25 cellular contexts compared by ENCODE assay signal in the genomic region with DNA sequence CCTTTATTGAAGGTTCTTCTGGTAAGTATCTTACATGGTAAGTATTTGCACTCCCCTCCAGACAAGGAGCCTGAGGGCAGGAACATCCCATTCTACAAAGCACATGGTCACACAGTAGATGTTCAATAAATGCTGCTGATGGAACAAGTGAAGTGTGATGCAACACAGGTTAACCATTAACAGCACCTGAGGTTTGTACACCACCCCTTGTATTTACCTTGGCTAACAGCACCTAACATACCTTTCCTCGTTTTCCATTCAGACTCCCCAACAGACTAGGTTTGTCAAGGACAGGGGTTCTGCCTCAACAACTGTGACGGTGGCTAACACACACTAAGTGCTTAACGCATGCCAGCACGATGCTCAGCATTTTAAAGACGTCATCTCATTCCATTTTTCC.
DNase-seq lines count a peak whose midpoint lies in the region; ATAC-seq, FAIRE-seq and TF ChIP-seq lines count a peak whose summit lies in the region.
"Had no signal": no experiment of that assay in that cellular context is flagged by ENCODE, and none has a peak within 500 bp of the region (broad histone marks: within the 10 kb centered on the region; RNA-seq: fewer than 3 reads in every experiment).

No MANE protein-coding gene starts in this region.

- POLR2A ChIA-PET in activated CD8-positive, alpha-beta T cell treated with anti-CD3 and anti-CD28 coated beads, Interleukin-2, amount 10 ng/mL, durations not matched to agents 7 days and 5 days (lab: Charles Lee) = no interaction called here

- H3K4me3 Mint-ChIP-seq in activated CD8-positive, alpha-beta T cell treated with anti-CD3 and anti-CD28 coated beads, Interleukin-2, amount 10 ng/mL, durations not matched to agents 7 days and 5 days = no peak overlapping the region
- H3K4me3 Mint-ChIP-seq: activated CD4-positive, alpha-beta T cell treated with anti-CD3 and anti-CD28 coated beads for 36 hours; activated naive CD8-positive, alpha-beta T cell treated with anti-CD3 and anti-CD28 coated beads, Interleukin-2, amount 10 ng/mL, durations not matched to agents 7 days and 5 days; brain had no signal

- ATAC-seq in left colon = peak; percentile 95
- ATAC-seq in HG03571 (IDR thresholded peaks at IDR 0.05; ENCODE audit: unreplicated experiment) = no peak
- no peak for ATAC-seq in activated CD8-positive, alpha-beta T cell treated with anti-CD3 and anti-CD28 coated beads, Interleukin-2, amount 10 ng/mL, durations not matched to agents 7 days and 5 days
- ATAC-seq: activated CD4-positive, alpha-beta T cell treated with anti-CD3 and anti-CD28 coated beads for 36 hours; stimulated activated naive CD8-positive, alpha-beta T cell treated with anti-CD3 and anti-CD28 coated beads, Interleukin-15, Interleukin-2, amounts not matched to agents 100 U/mL and 50 U/mL, for 24 hours had no signal

- CTCF ChIA-PET in activated CD8-positive, alpha-beta T cell treated with anti-CD3 and anti-CD28 coated beads, Interleukin-2, amount 10 ng/mL, durations not matched to agents 7 days and 5 days (lab: Charles Lee) = interaction anchor here (1.2 kb wide), 1 partner anchor 86 kb away, joined by 4 read pairs; no protein-coding TSS in a partner anchor

- no peak for TF ChIP-seq POLR2A in testis (IDR thresholded peaks at IDR 0.05)

- H3K36me3 Mint-ChIP-seq in activated CD8-positive, alpha-beta T cell treated with anti-CD3 and anti-CD28 coated beads, Interleukin-2, amount 10 ng/mL, durations not matched to agents 7 days and 5 days (ENCODE audit: low read depth) = no peaks in the 10 kb centered on the region
- H3K36me3 Mint-ChIP-seq: brain had no signal

- H3K27me3 ChIP-seq in small intestine (ENCODE audit: control insufficient read depth in 2 of 2, insufficient read depth in 2 of 2, low read length in 2 of 2) (no peaks in the 10 kb centered on the region), testis (no peaks in the 10 kb centered on the region)
- H3K27me3 ChIP-seq: BE2C, neutrophil, SJCRH30 had no signal

- intact Hi-C loops in left colon (cut with DNase I, micrococcal nuclease) (no loop called here), testis (cut with DNase I; ENCODE audit: low total_unique reads) (no loop called here)

- TF ChIP-seq CTCF in testis (IDR thresholded peaks at IDR 0.05) = no peak

- no peaks in the 10 kb centered on the region for H3K27me3 Mint-ChIP-seq in activated CD8-positive, alpha-beta T cell treated with anti-CD3 and anti-CD28 coated beads, Interleukin-2, amount 10 ng/mL, durations not matched to agents 7 days and 5 days (ENCODE audit: low read depth)
- H3K27me3 Mint-ChIP-seq: activated CD4-positive, alpha-beta T cell treated with anti-CD3 and anti-CD28 coated beads for 36 hours; activated naive CD8-positive, alpha-beta T cell treated with anti-CD3 and anti-CD28 coated beads, Interleukin-2, amount 10 ng/mL, durations not matched to agents 7 days and 5 days; brain had no signal

- no peaks in the 10 kb centered on the region for H3K9me3 Mint-ChIP-seq in activated CD8-positive, alpha-beta T cell treated with anti-CD3 and anti-CD28 coated beads, Interleukin-2, amount 10 ng/mL, durations not matched to agents 7 days and 5 days (ENCODE audit: insufficient read depth)
- H3K9me3 Mint-ChIP-seq: activated naive CD8-positive, alpha-beta T cell treated with anti-CD3 and anti-CD28 coated beads, Interleukin-2, amount 10 ng/mL, durations not matched to agents 7 days and 5 days; brain had no signal

- no peaks in the 10 kb centered on the region for H3K9me3 ChIP-seq in small intestine (ENCODE audit: control insufficient read depth, low read depth)
- H3K9me3 ChIP-seq in testis = no peaks in the 10 kb centered on the region
- H3K9me3 ChIP-seq: BE2C, neutrophil, prostate gland, SJCRH30 had no signal

- peak overlapping the region; percentile 4 for H3K27ac ChIP-seq in angular gyrus (ENCODE audit: low read depth, low read length)
- H3K27ac ChIP-seq in small intestine (ENCODE audit: low read depth in 1 of 2, low read length in 1 of 2) = no peak overlapping the region
- no peak overlapping the region for H3K27ac ChIP-seq in testis
- H3K27ac ChIP-seq: neutrophil, prostate gland, SJCRH30 had no signal

- peak; percentile 81 for DNase-seq in DMS53 (lab: John Stamatoyannopoulos, UW)
- DNase-seq in left colon = no peak
- DNase-seq in small intestine = peak; percentile 68
- no peak for DNase-seq in testis
- no peak for DNase-seq in activated CD4-positive, alpha-beta T cell treated with anti-CD3 and anti-CD28 coated beads for 1 hour
- no peak for DNase-seq in activated CD8-positive, alpha-beta T cell treated with anti-CD3 and anti-CD28 coated beads, Interleukin-2, amount 10 ng/mL, durations not matched to agents 7 days and 5 days
- DNase-seq: activated CD4-positive, alpha-beta T cell treated with anti-CD3 and anti-CD28 coated beads for 36 hours; activated CD8-positive, alpha-beta memory T cell treated with anti-CD3 and anti-CD28 coated beads for 24 hours; activated gamma-delta T cell; activated naive CD8-positive, alpha-beta T cell treated with anti-CD3 and anti-CD28 coated beads, Interleukin-2, amount 10 ng/mL, durations not matched to agents 7 days and 5 days; BE2C; DMS79 treated with DMSO at 0.1 percent for 48 hours; GF-D8; mesenchymal stem cell; NCI-H1417 treated with DMSO at 0.1 percent for 48 hours; NCI-H2081; NCI-H748 treated with DMSO at 0.1 percent for 48 hours; SJCRH30; stimulated activated naive CD8-positive, alpha-beta T cell treated with anti-CD3 and anti-CD28 coated beads, Interleukin-15, Interleukin-2, amounts not matched to agents 100 U/mL and 50 U/mL, for 24 hours had no signal

- no peak for FAIRE-seq in small intestine (lab: Jason Lieb, UNC)
- FAIRE-seq: H54 had no signal

- 40 to 75% (median 51%) methylated on average over 5 of the region's 5 CpGs for WGBS in small intestine, 3 donors
- WGBS in testis, 2 donors = 94 to 97% methylated on average over 5 of the region's 5 CpGs

- H3K4me3 ChIP-seq in small intestine (ENCODE audit: low read depth in 1 of 2, low read length in 2 of 2) = no peak overlapping the region
- H3K4me3 ChIP-seq in testis = no peak overlapping the region
- H3K4me3 ChIP-seq: prostate gland, SJCRH30 had no signal

- H3K27ac Mint-ChIP-seq in activated CD8-positive, alpha-beta T cell treated with anti-CD3 and anti-CD28 coated beads, Interleukin-2, amount 10 ng/mL, durations not matched to agents 7 days and 5 days = no peak overlapping the region
- H3K27ac Mint-ChIP-seq: activated CD4-positive, alpha-beta T cell treated with anti-CD3 and anti-CD28 coated beads for 36 hours; activated naive CD8-positive, alpha-beta T cell treated with anti-CD3 and anti-CD28 coated beads, Interleukin-2, amount 10 ng/mL, durations not matched to agents 7 days and 5 days; brain had no signal

- H3K36me3 ChIP-seq in small intestine (ENCODE audit: control insufficient read depth in 2 of 2, insufficient read depth in 2 of 2, low read length in 2 of 2) (no peaks in the 10 kb centered on the region), testis (ENCODE audit: low read depth, missing control alignments) (no peaks in the 10 kb centered on the region)
- H3K36me3 ChIP-seq: BE2C, neutrophil, prostate gland had no signal

- H3K4me1 Mint-ChIP-seq in activated CD8-positive, alpha-beta T cell treated with anti-CD3 and anti-CD28 coated beads, Interleukin-2, amount 10 ng/mL, durations not matched to agents 7 days and 5 days (ENCODE audit: low read depth) = no peaks in the 10 kb centered on the region
- H3K4me1 Mint-ChIP-seq: activated naive CD8-positive, alpha-beta T cell treated with anti-CD3 and anti-CD28 coated beads, Interleukin-2, amount 10 ng/mL, durations not matched to agents 7 days and 5 days had no signal

- peaks cover 0 to 2% of the 10 kb centered on the region in 2 donors for H3K4me1 ChIP-seq in small intestine (ENCODE audit: control insufficient read depth in 2 of 2, insufficient read depth in 1 of 2, low read depth in 1 of 2, low read length in 1 of 2)
- no peaks in the 10 kb centered on the region for H3K4me1 ChIP-seq in testis
- H3K4me1 ChIP-seq: SJCRH30 had no signal

Comparison
In these comparisons a context has a peak if more than half of its experiments do, and no peak if none do; other contexts are left out.
1. DNase-seq: peak in DMS53 (single experiment) and small intestine (single experiment); none in left colon (0 of 2), testis (single experiment), activated CD4-positive, alpha-beta T cell treated with anti-CD3 and anti-CD28 coated beads for 1 hour (single experiment) and activated CD8-positive, alpha-beta T cell treated with anti-CD3 and anti-CD28 coated beads, Interleukin-2, amount 10 ng/mL, durations not matched to agents 7 days and 5 days (single experiment).